16 cellular contexts compared by ENCODE assay signal in genomic region chr3:37544105-37544504, GRCh38.
DNase-seq lines count a peak whose midpoint lies in the region; ATAC-seq, FAIRE-seq and TF ChIP-seq lines count a peak whose summit lies in the region.
"Had no signal": no experiment of that assay in that cellular context is flagged by ENCODE, and none has a peak within 500 bp of the region (broad histone marks: within the 10 kb centered on the region; RNA-seq: fewer than 3 reads in every experiment).

No MANE protein-coding gene starts in this region.

- no peak overlapping the region for H2BK120ac ChIP-seq in IMR-90 (ENCODE audit: low read depth, low read length)

- H2AFZ ChIP-seq in IMR-90 (replicated peaks; ENCODE audit: low read length, poor library complexity), result no peak overlapping the region
- H2AFZ ChIP-seq in K562 (ENCODE audit: low read depth, low read length), result no peak overlapping the region

- no peak overlapping the region for H2AK5ac ChIP-seq in IMR-90 (ENCODE audit: low read depth, low read length)

- BruUV-seq in IMR-90 (replicated peaks; lab: Mats Ljungman, UMichigan), result no TSS peak
- no TSS peak for BruUV-seq in K562 (replicated peaks; lab: Mats Ljungman, UMichigan)

- H4K5ac ChIP-seq in IMR-90 (ENCODE audit: low read depth, low read length), result no peak overlapping the region

- ATAC-seq in IMR-90 (ENCODE audit: low read depth) (no peak), K562 (no peak), GM18867 (IDR thresholded peaks at IDR 0.05; ENCODE audit: unreplicated experiment) (no peak)
- ATAC-seq: CD8-positive, alpha-beta T cell had no signal

- H4K8ac ChIP-seq in IMR-90 (ENCODE audit: low read depth in 2 of 2, low read length in 2 of 2), result no peak overlapping the region

- H3K18ac ChIP-seq in IMR-90 (ENCODE audit: low read depth, low read length), result no peak overlapping the region

- H2AK9ac ChIP-seq in IMR-90 (replicated peaks; ENCODE audit: low read depth, low read length, poor library complexity), result peak overlapping the region; percentile 53

- H2BK15ac ChIP-seq in IMR-90 (ENCODE audit: low read depth, low read length), result no peak overlapping the region

- TF ChIP-seq EP300 in K562 (IDR thresholded peaks at IDR 0.05; ENCODE audit: low read length), result no peak

- TF ChIP-seq CTCF in 22Rv1 (IDR thresholded peaks at IDR 0.05), result no peak
- TF ChIP-seq CTCF in IMR-90 (conservative IDR thresholded peaks at IDR 0.05; ENCODE audit: low read depth, low read length), result no peak
- no peak for TF ChIP-seq CTCF in K562 (IDR thresholded peaks at IDR 0.05 in 2 of 3, conservative IDR thresholded peaks at IDR 0.05 in 1 of 3; ENCODE audit: insufficient read depth in 2 of 3, low read depth in 1 of 3, low read length in 3 of 3)
- no peak for TF ChIP-seq CTCF in spleen (IDR thresholded peaks at IDR 0.05 in 8 of 11, conservative IDR thresholded peaks at IDR 0.05 in 3 of 11)
- TF ChIP-seq CTCF in WERI-Rb-1 (IDR thresholded peaks at IDR 0.05; ENCODE audit: low read depth, low read length), result no peak

- no peaks in the 10 kb centered on the region for H3K4me1 ChIP-seq in IMR-90 (ENCODE audit: control insufficient read depth, insufficient read depth, low read length)
- peaks cover 3 to 4% of the 10 kb centered on the region in 2 experiments; a peak in 2 of 5 replicates for H3K4me1 ChIP-seq in K562 (replicated peaks in 1 of 2; ENCODE audit: control insufficient read depth in 2 of 2, insufficient read depth in 2 of 2, low read length in 2 of 2)
- H3K4me1 ChIP-seq in spleen, result peaks cover 4 to 34% (median 27%) of the 10 kb centered on the region in 6 donors

- TF ChIP-seq RAD21 in IMR-90 (IDR thresholded peaks at IDR 0.05; ENCODE audit: low read length), result no peak
- no peak for TF ChIP-seq RAD21 in K562 (CRISPR knock-in tag; conservative IDR thresholded peaks at IDR 0.05 in 1 of 2, IDR thresholded peaks at IDR 0.05 in 1 of 2)

- H3K23ac ChIP-seq in IMR-90 (ENCODE audit: low read depth, low read length), result no peak overlapping the region

- H3K14ac ChIP-seq in IMR-90 (replicated peaks; ENCODE audit: low read depth, low read length), result no peak overlapping the region

- no peak overlapping the region for H3K4ac ChIP-seq in IMR-90 (ENCODE audit: low read depth, low read length)

- WGBS in IMR-90 (ENCODE audit: extremely low coverage in 2 of 2, insufficient read length in 1 of 2), 2 experiments, result no CpG with 5 or more reads among the region's 2 CpGs
- 35% methylated on average over 2 of the region's 2 CpGs for WGBS in K562 (ENCODE audit: insufficient coverage, low coverage, missing lambda C conversion rate)
- WGBS in spleen, 5 donors, result 82 to 94% (median 85%) methylated on average over 2 of the region's 2 CpGs

- peaks cover 4% of the 10 kb centered on the region; the same call in 1 of the 2 replicates for H3K27me3 ChIP-seq in IMR-90 (ENCODE audit: control insufficient read depth, insufficient read depth, low read length)
- H3K27me3 ChIP-seq in K562 (ENCODE audit: control insufficient read depth in 2 of 2, insufficient read depth in 2 of 2, low read length in 2 of 2), result peaks cover 0 to 18% of the 10 kb centered on the region in 2 experiments; a peak in 3 of 5 replicates
- H3K27me3 ChIP-seq in spleen (replicated peaks in 1 of 7), result no peaks in the 10 kb centered on the region
- H3K27me3 ChIP-seq in WERI-Rb-1 (ENCODE audit: insufficient read depth, low read depth, severe bottlenecking), result no peaks in the 10 kb centered on the region

- in situ Hi-C loops in IMR-90 (cut with MboI; ENCODE audit: low sequenced_read_pairs), result no loop called here
- in situ Hi-C loops in K562 (cut with MboI), result no loop called here

- CTCF ChIA-PET in IMR-90 (lab: Yijun Ruan, JAX), result no interaction called here
- CTCF ChIA-PET in K562 (lab: Yijun Ruan, JAX; ENCODE audit: low intra/inter-chr PET ratio), result no interaction called here

- H3K79me2 ChIP-seq in K562 (ENCODE audit: control insufficient read depth, insufficient read depth, low read length), result no peaks in the 10 kb centered on the region

- H3K9me1 ChIP-seq in IMR-90 (ENCODE audit: insufficient read depth, low read length) (no peaks in the 10 kb centered on the region; the same call in 1 of the 2 replicates), K562 (ENCODE audit: control insufficient read depth, insufficient read depth, low read length) (no peaks in the 10 kb centered on the region)

- TF ChIP-seq POLR2A in IMR-90 (IDR thresholded peaks at IDR 0.05; ENCODE audit: low read depth, low read length) (no peak), K562 (conservative IDR thresholded peaks at IDR 0.05) (no peak), spleen (IDR thresholded peaks at IDR 0.05) (no peak)

- peak overlapping the region; percentile 58 for H3K27ac ChIP-seq in 22Rv1
- H3K27ac ChIP-seq in IMR-90 (ENCODE audit: insufficient read depth, low read length), result no peak overlapping the region
- H3K27ac ChIP-seq in K562 (ENCODE audit: extremely low read depth, low read depth, low read length), result no peak overlapping the region
- H3K27ac ChIP-seq in spleen, result peak overlapping the region in 6 of 8 donors; percentile 19 to 69 (median 60)
- H3K27ac ChIP-seq in WERI-Rb-1, result no peak overlapping the region

- H3K36me3 ChIP-seq in IMR-90 (ENCODE audit: control insufficient read depth, insufficient read depth, low read length), result no peaks in the 10 kb centered on the region
- no peaks in the 10 kb centered on the region for H3K36me3 ChIP-seq in K562 (ENCODE audit: control insufficient read depth, insufficient read depth, low read length)
- peaks cover 0 to 93% (median 4%) of the 10 kb centered on the region in 6 donors for H3K36me3 ChIP-seq in spleen
- H3K36me3 ChIP-seq in WERI-Rb-1, result no peaks in the 10 kb centered on the region

- H4K20me1 ChIP-seq in IMR-90 (ENCODE audit: insufficient read depth, low read length) (no peaks in the 10 kb centered on the region), K562 (replicated peaks; ENCODE audit: control insufficient read depth, insufficient read depth, low read length) (0 out of 2 replicates have a peak, but pooled peaks cover 4% of the 10 kb centered on the region)

- H3K4me2 ChIP-seq in IMR-90 (ENCODE audit: low read depth, low read length), result no peak overlapping the region
- H3K4me2 ChIP-seq in K562 (ENCODE audit: insufficient read depth, low read length), result no peak overlapping the region

- dilution Hi-C loops in IMR-90 (cut with HindIII; ENCODE audit: low sequenced_read_pairs, unreplicated experiment), result no loop called here

- H2BK5ac ChIP-seq in IMR-90 (ENCODE audit: low read depth, low read length, poor library complexity, severe bottlenecking), result no peak overlapping the region

- FAIRE-seq in K562 (lab: Jason Lieb, UNC), result no peak
- FAIRE-seq: D721Med, G401.6, GM12892 had no signal

- H3K9me3 ChIP-seq in IMR-90 (ENCODE audit: control insufficient read depth, insufficient read depth, low read length) (no peaks in the 10 kb centered on the region), K562 (replicated peaks; ENCODE audit: control insufficient read depth, insufficient read depth, low read depth, low read length) (no peaks in the 10 kb centered on the region), spleen (no peaks in the 10 kb centered on the region), WERI-Rb-1 (ENCODE audit: severe bottlenecking) (no peaks in the 10 kb centered on the region)

- H3K56ac ChIP-seq in IMR-90 (ENCODE audit: extremely low read depth, insufficient read depth, low read length), result no peak overlapping the region

- no peaks in the 10 kb centered on the region for H3K79me1 ChIP-seq in IMR-90 (ENCODE audit: low read depth in 1 of 2, low read length in 2 of 2)

- H3K9ac ChIP-seq in IMR-90 (ENCODE audit: low read depth, low read length), result no peak overlapping the region
- H3K9ac ChIP-seq in K562 (ENCODE audit: insufficient read depth in 1 of 2, low read depth in 2 of 2, low read length in 2 of 2), result no peak overlapping the region

- H3K4me3 ChIP-seq in IMR-90 (ENCODE audit: insufficient read depth, low read depth, low read length), result no peak overlapping the region
- no peak overlapping the region for H3K4me3 ChIP-seq in K562
- no peak overlapping the region for H3K4me3 ChIP-seq in spleen
- no peak overlapping the region for H3K4me3 ChIP-seq in WERI-Rb-1 (ENCODE audit: low read depth, low read length)

- no peak for DNase-seq in IMR-90
- no peak for DNase-seq in K562 (ENCODE audit: extremely low read depth in 1 of 4, low spot score in 3 of 4)
- no peak for DNase-seq in spleen
- DNase-seq in activated T-cell treated with anti-CD3 and anti-CD28 coated beads for 4 hours, result no peak
- DNase-seq in WERI-Rb-1, result no peak
- DNase-seq: CD8-positive, alpha-beta T cell; COR-L47; DMS153; DMS79 treated with DMSO at 0.1 percent for 48 hours; EL; H7 had no signal

- intact Hi-C loops in IMR-90 (cut with micrococcal nuclease), result no loop called here
- intact Hi-C loops in K562 (cut with micrococcal nuclease), result no loop called here
- intact Hi-C loops in spleen (cut with DNase I; ENCODE audit: low total_unique reads), result no loop called here

- POLR2A ChIA-PET in IMR-90 (lab: Charles Lee; ENCODE audit: unreplicated experiment), result no interaction called here
- POLR2A ChIA-PET in K562 (lab: Yijun Ruan, JAX), result interaction anchor here (0.7 to 1.7 kb wide), 2 partner anchors 10 to 288 kb away, joined by 4 to 5 read pairs; no protein-coding TSS in a partner anchor

- no peak overlapping the region for H2BK20ac ChIP-seq in IMR-90 (ENCODE audit: low read depth, low read length)

- no peak overlapping the region for H4K91ac ChIP-seq in IMR-90 (ENCODE audit: insufficient read depth, low read depth, low read length)

TF ChIP-seq in IMR-90, 13 proteins besides CTCF, POLR2A, EP300 and RAD21:
- no peak for TF ChIP-seq RFX5 (IDR thresholded peaks at IDR 0.05; ENCODE audit: low read depth, low read length)
- TF ChIP-seq NFE2L2 (IDR thresholded peaks at IDR 0.05; ENCODE audit: low read depth, low read length), result no peak
- TF ChIP-seq MXI1 (IDR thresholded peaks at IDR 0.05; ENCODE audit: borderline replicate concordance, low read depth, low read length), result no peak
- TF ChIP-seq CEBPB (IDR thresholded peaks at IDR 0.05; ENCODE audit: low read depth, low read length), result peak; percentile 33
- TF ChIP-seq FOS (IDR thresholded peaks at IDR 0.05; ENCODE audit: low read depth, low read length), result no peak

TF ChIP-seq in K562, 482 proteins besides CTCF, POLR2A, EP300 and RAD21:
- no peak for TF ChIP-seq RBM22 (IDR thresholded peaks at IDR 0.05; ENCODE audit: low read depth, low read length, poor library complexity, severe bottlenecking)
- TF ChIP-seq HDAC8 (tag; IDR thresholded peaks at IDR 0.05), result no peak
- peak; percentile 75 for TF ChIP-seq CEBPB (tag; IDR thresholded peaks at IDR 0.05)
- TF ChIP-seq CEBPG (CRISPR knock-in tag; IDR thresholded peaks at IDR 0.05), result no peak
- peak; percentile 33 to 51; a peak in 1 of 4 replicates for TF ChIP-seq CEBPG (tag; conservative IDR thresholded peaks at IDR 0.05 in 1 of 2, IDR thresholded peaks at IDR 0.05 in 1 of 2)

Comparison
In these comparisons a context has a peak if more than half of its experiments do, and no peak if none do; other contexts are left out.
1. H3K27ac ChIP-seq: peak in 22Rv1 (single experiment) and spleen (6 of 8); none in IMR-90 (single experiment), K562 (single experiment) and WERI-Rb-1 (single experiment).